Comparison of ENCODE assay signal across 22 cellular contexts in genomic region chr6:43609402-43609801, GRCh38. TPM values are rescaled to one million over a fixed set of nuclear protein-coding genes. Genes with fewer than 3 reads are reported as not detected.
DNase-seq lines count a peak whose midpoint lies in the region; ATAC-seq, FAIRE-seq and TF ChIP-seq lines count a peak whose summit lies in the region.
"Had no signal": no experiment of that assay in that cellular context is flagged by ENCODE, and none has a peak within 500 bp of the region (broad histone marks: within the 10 kb centered on the region; RNA-seq: fewer than 3 reads in every experiment).

No MANE protein-coding gene starts in this region.

- TF ChIP-seq EP300 in K562 (IDR thresholded peaks at IDR 0.05; ENCODE audit: low read length) (no peak), suprapubic skin (IDR thresholded peaks at IDR 0.05) (no peak)

- no peak for FAIRE-seq in K562 (lab: Jason Lieb, UNC)
- FAIRE-seq: D721Med, GM19239, H1 had no signal

- H2AFZ ChIP-seq in Karpas-422 (ENCODE audit: low read length): no peak overlapping the region
- H2AFZ ChIP-seq in K562 (ENCODE audit: low read depth, low read length): no peak overlapping the region
- H2AFZ ChIP-seq in osteoblast (ENCODE audit: low read length): no peak overlapping the region
- H2AFZ ChIP-seq: PC-9 had no signal

- H3K9me3 ChIP-seq in AG04450 (ENCODE audit: control insufficient read depth, insufficient read depth, low read length) (no peaks in the 10 kb centered on the region), Karpas-422 (ENCODE audit: low read length) (no peaks in the 10 kb centered on the region), K562 (replicated peaks; ENCODE audit: control insufficient read depth, insufficient read depth, low read depth, low read length) (no peaks in the 10 kb centered on the region), osteoblast (ENCODE audit: low read depth, low read length) (no peaks in the 10 kb centered on the region), suprapubic skin (no peaks in the 10 kb centered on the region)
- H3K9me3 ChIP-seq: BE2C had no signal

- BruUV-seq in K562 (replicated peaks; lab: Mats Ljungman, UMichigan): no TSS peak

- H3K4me1 ChIP-seq in Karpas-422 (ENCODE audit: low read length) (peaks cover 19% of the 10 kb centered on the region), K562 (replicated peaks in 1 of 2; ENCODE audit: control insufficient read depth in 2 of 2, insufficient read depth in 2 of 2, low read length in 2 of 2) (peaks cover 3 to 14% of the 10 kb centered on the region in 2 experiments; a peak in 4 of 5 replicates), osteoblast (ENCODE audit: insufficient read depth, low read length) (peaks cover 14% of the 10 kb centered on the region), suprapubic skin (peaks cover 6% of the 10 kb centered on the region)

- no peaks in the 10 kb centered on the region for H3K9me2 ChIP-seq in Karpas-422 (replicated peaks; ENCODE audit: insufficient read depth, low read length)

- 36% methylated on average over 1 of the region's 1 CpG for WGBS in K562 (ENCODE audit: insufficient coverage, low coverage, missing lambda C conversion rate)
- WGBS in suprapubic skin: 86% methylated on average over 1 of the region's 1 CpG

- 0 out of 2 replicates have a peak, but pooled peaks have one; percentile 0 for TF ChIP-seq CTCF in AG04450 (IDR thresholded peaks at IDR 0.05; ENCODE audit: low read depth, low read length)
- no peak for TF ChIP-seq CTCF in K562 (IDR thresholded peaks at IDR 0.05 in 2 of 3, conservative IDR thresholded peaks at IDR 0.05 in 1 of 3; ENCODE audit: insufficient read depth in 2 of 3, low read depth in 1 of 3, low read length in 3 of 3)
- no peak for TF ChIP-seq CTCF in osteoblast (IDR thresholded peaks at IDR 0.05; ENCODE audit: extremely low read depth, low read depth, low read length)
- no peak for TF ChIP-seq CTCF in suprapubic skin (IDR thresholded peaks at IDR 0.05)

- no peaks in the 10 kb centered on the region for H3K27me3 ChIP-seq in AG04450 (ENCODE audit: control insufficient read depth, insufficient read depth, low read length)
- H3K27me3 ChIP-seq in Karpas-422 (ENCODE audit: low read length): no peaks in the 10 kb centered on the region
- H3K27me3 ChIP-seq in K562 (ENCODE audit: control insufficient read depth in 2 of 2, insufficient read depth in 2 of 2, low read length in 2 of 2): no peaks in the 10 kb centered on the region
- H3K27me3 ChIP-seq in osteoblast (ENCODE audit: insufficient read depth, low read length): no peaks in the 10 kb centered on the region
- no peaks in the 10 kb centered on the region for H3K27me3 ChIP-seq in suprapubic skin
- H3K27me3 ChIP-seq: BE2C had no signal

- peak; percentile 13; the same call in 1 of the 3 replicates for ATAC-seq in K562

- POLR2A ChIA-PET in AG04450 (lab: Yijun Ruan, JAX) (no interaction called here), K562 (lab: Yijun Ruan, JAX) (interaction anchor here (0.7 to 6.5 kb wide), 4 partner anchors 8 to 20 kb away, joined by 3 to 53 read pairs (median 34); partner anchors contain the start of gene GTPBP2)

- H3K9me1 ChIP-seq in K562 (ENCODE audit: control insufficient read depth, insufficient read depth, low read length): no peaks in the 10 kb centered on the region

- H4K20me1 ChIP-seq in Karpas-422 (ENCODE audit: insufficient read depth, low read depth, low read length) (no peaks in the 10 kb centered on the region), K562 (replicated peaks; ENCODE audit: control insufficient read depth, insufficient read depth, low read length) (no peaks in the 10 kb centered on the region), osteoblast (ENCODE audit: insufficient read depth, low read length) (peaks cover 2% of the 10 kb centered on the region)

- in situ Hi-C loops in K562 (cut with MboI): no loop called here

- no peak for DNase-seq in AG04450 (ENCODE audit: low read depth, low spot score)
- no peak for DNase-seq in Karpas-422
- DNase-seq in K562 (ENCODE audit: extremely low read depth in 1 of 4, low spot score in 3 of 4): no peak
- DNase-seq in osteoblast (ENCODE audit: insufficient read length, low spot score, missing footprints): no peak
- DNase-seq in OCI-M2 (lab: John Stamatoyannopoulos, UW; ENCODE audit: unreplicated experiment): no peak
- no peak for DNase-seq in caudate nucleus (lab: John Stamatoyannopoulos, UW)
- DNase-seq in suprapubic skin (ENCODE audit: low spot score in 2 of 2): no peak
- DNase-seq: BE2C, EL, NCI-H1694, NCI-H2081, NCI-H2171 treated with DMSO at 0.1 percent for 48 hours, NCI-H524 treated with DMSO at 0.1 percent for 48 hours, NCI-H82, PC-9, RPMI8226, SHP77 had no signal

- H3K27ac ChIP-seq in AG04450 (ENCODE audit: low read depth, low read length) (no peak overlapping the region), Karpas-422 (ENCODE audit: low read length) (peak overlapping the region; percentile 97), K562 (ENCODE audit: extremely low read depth, low read depth, low read length) (no peak overlapping the region), osteoblast (ENCODE audit: low read depth, low read length) (peak overlapping the region; percentile 35), caudate nucleus (ENCODE audit: low read depth, low read length) (no peak overlapping the region), suprapubic skin (no peak overlapping the region)
- H3K27ac ChIP-seq: PC-9 had no signal

- H3K36me3 ChIP-seq in Karpas-422 (ENCODE audit: insufficient read depth, low read length) (peaks cover 22% of the 10 kb centered on the region), K562 (ENCODE audit: control insufficient read depth, insufficient read depth, low read length) (peaks cover 75% of the 10 kb centered on the region), osteoblast (ENCODE audit: insufficient read depth, low read length) (peaks cover 68% of the 10 kb centered on the region), suprapubic skin (peaks cover 65% of the 10 kb centered on the region)

- intact Hi-C loops in K562 (cut with micrococcal nuclease): loop anchor here (2.0 kb wide), 2 partner anchors 149 to 469 kb away; no protein-coding TSS in a partner anchor

- no peak overlapping the region for H3K4me3 ChIP-seq in AG04450 (ENCODE audit: low read depth, low read length)
- peak overlapping the region; percentile 23; the same call in 1 of the 2 replicates for H3K4me3 ChIP-seq in Karpas-422 (ENCODE audit: low read length)
- H3K4me3 ChIP-seq in K562: no peak overlapping the region
- no peak overlapping the region for H3K4me3 ChIP-seq in osteoblast (ENCODE audit: insufficient read depth, low read length)
- H3K4me3 ChIP-seq in suprapubic skin: no peak overlapping the region
- H3K4me3 ChIP-seq: PC-9 had no signal

- CTCF ChIA-PET in AG04450 (lab: Charles Lee) (interaction anchor here (0.9 to 2.5 kb wide), 15 partner anchors 9 to 470 kb away, joined by 3 to 32 read pairs (median 4); no protein-coding TSS in a partner anchor), K562 (lab: Yijun Ruan, JAX; ENCODE audit: low intra/inter-chr PET ratio) (interaction anchor here (0.6 to 2.2 kb wide), 3 partner anchors 15 to 470 kb away, joined by 3 to 9 read pairs (median 8); no protein-coding TSS in a partner anchor)

- H3K4me2 ChIP-seq in Karpas-422 (ENCODE audit: low read depth, low read length, poor library complexity, severe bottlenecking) (peak overlapping the region; percentile 89), K562 (ENCODE audit: insufficient read depth, low read length) (no peak overlapping the region), osteoblast (ENCODE audit: insufficient read depth, low read length) (no peak overlapping the region)
- H3K4me2 ChIP-seq: PC-9 had no signal

- H3K79me2 ChIP-seq in Karpas-422 (ENCODE audit: low read length) (no peaks in the 10 kb centered on the region), K562 (ENCODE audit: control insufficient read depth, insufficient read depth, low read length) (no peaks in the 10 kb centered on the region), osteoblast (ENCODE audit: insufficient read depth, low read length) (no peaks in the 10 kb centered on the region)

- TF ChIP-seq RAD21 in K562 (CRISPR knock-in tag; conservative IDR thresholded peaks at IDR 0.05 in 1 of 2, IDR thresholded peaks at IDR 0.05 in 1 of 2): no peak

- H3K9ac ChIP-seq in Karpas-422 (ENCODE audit: low read length): peak overlapping the region; percentile 34
- no peak overlapping the region for H3K9ac ChIP-seq in K562 (ENCODE audit: insufficient read depth in 1 of 2, low read depth in 2 of 2, low read length in 2 of 2)

- TF ChIP-seq POLR2A in K562 (conservative IDR thresholded peaks at IDR 0.05) (no peak), suprapubic skin (IDR thresholded peaks at IDR 0.05) (no peak)

RNA-seq across cellular contexts. Expression of gene GTPBP2, which starts 19.7 kb away (rescaled TPM):
- 60.8 and 72.5 TPM in 2 replicates for polyA plus RNA-seq in AG04450 (2011; rRNA removed)
- 72.9 and 93.6 TPM in 2 replicates for polyA minus RNA-seq in AG04450 (2011; rRNA and poly(A)+ RNA removed)
- 70.3 and 72.3 TPM in 2 replicates for total RNA-seq in Karpas-422 (2014; rRNA removed; shearing (Covaris generic); ENCODE audit: low replicate concordance)
- total RNA-seq in K562 (2011; cell fraction: chromatin; rRNA removed; ENCODE audit: low replicate concordance): 558 and 907 TPM in 2 replicates
- 446 and 460 TPM in 2 replicates for total RNA-seq in K562 (2011; cell fraction: nucleolus; rRNA removed)
- total RNA-seq in K562 (2011; cell fraction: nucleoplasm; rRNA removed): 547 and 636 TPM in 2 replicates
- 111 and 127 TPM in 2 replicates for total RNA-seq in K562 (2014; rRNA removed)
- 92.5 and 99.4 TPM in 2 replicates for total RNA-seq in K562 (2014; rRNA removed; fragmentation: Illumina TruSeq; extraction: Trizol)
- total RNA-seq in K562 (2015; rRNA removed; fragmentation: Illumina TruSeq; extraction: Trizol): 68.8 and 71.1 TPM in 2 replicates
- 121 and 162 TPM in 2 replicates for total RNA-seq in K562 (2021)
- 184 and 259 TPM in 2 replicates for polyA plus RNA-seq in K562 (2011; rRNA removed)
- polyA plus RNA-seq in K562 (2011; cell fraction: cytosol; rRNA removed): 167 and 217 TPM in 2 replicates
- polyA plus RNA-seq in K562 (2011; cell fraction: nucleus; rRNA removed): 1,016 and 1,080 TPM in 2 replicates
- polyA plus RNA-seq in K562 (2012): 101 and 429 TPM in 2 replicates
- polyA plus RNA-seq in K562 (2014; fragmentation: Illumina TruSeq; extraction: Trizol): 162 and 169 TPM in 2 replicates
- 10 to 100 TPM; 48.4 to 60.9 TPM for polyA plus RNA-seq in K562 (2014; fragmentation: Nextera tagmentation; extraction: Ambion mirVana)
- 171 and 196 TPM in 2 replicates for polyA plus RNA-seq in K562 (2014; rRNA removed)
- 87.3 and 97.4 TPM in 2 replicates for polyA minus RNA-seq in K562 (2011; rRNA and poly(A)+ RNA removed)
- polyA minus RNA-seq in K562 (2011; cell fraction: cytosol; rRNA and poly(A)+ RNA removed): 46.5 and 62.7 TPM in 2 replicates
- polyA minus RNA-seq in K562 (2011; cell fraction: nucleus; rRNA and poly(A)+ RNA removed): 121 and 183 TPM in 2 replicates
- 74.3 and 84.0 TPM in 2 replicates for total RNA-seq in osteoblast
- total RNA-seq in suprapubic skin: 10 to 100 TPM; 23.7 to 67.6 (median 31.5) TPM

RNA-seq across cellular contexts. Expression of gene MAD2L1BP, which starts 26.2 kb away (rescaled TPM):
- polyA plus RNA-seq in AG04450 (2011; rRNA removed) (37.1 and 39.3 TPM in 2 replicates), K562 (2011; rRNA removed) (120 TPM in 2 replicates), K562 (2014; fragmentation: Illumina TruSeq; extraction: Trizol) (113 and 116 TPM in 2 replicates), K562 (2014; fragmentation: Nextera tagmentation; extraction: Ambion mirVana) (100 to 1,000 TPM; 241 to 321 TPM), K562 (2014; rRNA removed) (102 and 111 TPM in 2 replicates)
- polyA minus RNA-seq in AG04450 (2011; rRNA and poly(A)+ RNA removed): 36.4 and 41.9 TPM in 2 replicates
- total RNA-seq in Karpas-422 (2014; rRNA removed; shearing (Covaris generic); ENCODE audit: low replicate concordance): 28.5 and 32.2 TPM in 2 replicates
- total RNA-seq in K562 (2011; cell fraction: chromatin; rRNA removed; ENCODE audit: low replicate concordance): 89.9 and 155 TPM in 2 replicates
- total RNA-seq in K562 (2011; cell fraction: nucleolus; rRNA removed): 95.9 and 115 TPM in 2 replicates
- total RNA-seq in K562 (2011; cell fraction: nucleoplasm; rRNA removed): 87.8 and 100 TPM in 2 replicates
- total RNA-seq in K562 (2014; rRNA removed) (69.7 and 78.1 TPM in 2 replicates), K562 (2014; rRNA removed; fragmentation: Illumina TruSeq; extraction: Trizol) (73.8 and 76.7 TPM in 2 replicates), K562 (2015; rRNA removed; fragmentation: Illumina TruSeq; extraction: Trizol) (73.2 and 75.1 TPM in 2 replicates), K562 (2021) (71.5 and 77.4 TPM in 2 replicates), osteoblast (18.6 and 30.4 TPM in 2 replicates), suprapubic skin (10 to 100 TPM; 35.4 to 63.1 (median 49.7) TPM)
- polyA plus RNA-seq in K562 (2011; cell fraction: cytosol; rRNA removed): 173 and 183 TPM in 2 replicates
- 62.0 and 78.0 TPM in 2 replicates for polyA plus RNA-seq in K562 (2011; cell fraction: nucleus; rRNA removed)
- 49.6 and 65.4 TPM in 2 replicates for polyA plus RNA-seq in K562 (2012)
- 73.9 and 74.5 TPM in 2 replicates for polyA minus RNA-seq in K562 (2011; rRNA and poly(A)+ RNA removed)
- 33.5 and 38.0 TPM in 2 replicates for polyA minus RNA-seq in K562 (2011; cell fraction: cytosol; rRNA and poly(A)+ RNA removed)
- polyA minus RNA-seq in K562 (2011; cell fraction: nucleus; rRNA and poly(A)+ RNA removed): 18.2 and 39.4 TPM in 2 replicates

RNA-seq across cellular contexts. Expression of gene POLH, which starts 33.4 kb away (rescaled TPM):
- 22.1 and 26.6 TPM in 2 replicates for polyA plus RNA-seq in AG04450 (2011; rRNA removed)
- polyA minus RNA-seq in AG04450 (2011; rRNA and poly(A)+ RNA removed): 36.5 and 37.1 TPM in 2 replicates
- total RNA-seq in Karpas-422 (2014; rRNA removed; shearing (Covaris generic); ENCODE audit: low replicate concordance): 10.3 and 15.4 TPM in 2 replicates
- total RNA-seq in K562 (2011; cell fraction: chromatin; rRNA removed; ENCODE audit: low replicate concordance): 59.2 and 63.3 TPM in 2 replicates
- 35.1 and 36.9 TPM in 2 replicates for total RNA-seq in K562 (2011; cell fraction: nucleolus; rRNA removed)
- 34.4 and 35.3 TPM in 2 replicates for total RNA-seq in K562 (2011; cell fraction: nucleoplasm; rRNA removed)
- total RNA-seq in K562 (2014; rRNA removed): 12.7 and 19.3 TPM in 2 replicates
- total RNA-seq in K562 (2014; rRNA removed; fragmentation: Illumina TruSeq; extraction: Trizol): 23.0 and 23.5 TPM in 2 replicates
- total RNA-seq in K562 (2015; rRNA removed; fragmentation: Illumina TruSeq; extraction: Trizol): 21.2 and 23.9 TPM in 2 replicates
- 31.4 and 31.8 TPM in 2 replicates for total RNA-seq in K562 (2021)
- 26.8 and 31.6 TPM in 2 replicates for polyA plus RNA-seq in K562 (2011; rRNA removed)
- 11.3 and 17.3 TPM in 2 replicates for polyA plus RNA-seq in K562 (2011; cell fraction: cytosol; rRNA removed)
- 18.0 and 21.1 TPM in 2 replicates for polyA plus RNA-seq in K562 (2011; cell fraction: nucleus; rRNA removed)
- 15.4 and 22.4 TPM in 2 replicates for polyA plus RNA-seq in K562 (2012)
- polyA plus RNA-seq in K562 (2014; fragmentation: Illumina TruSeq; extraction: Trizol): 16.2 and 20.6 TPM in 2 replicates
- polyA plus RNA-seq in K562 (2014; fragmentation: Nextera tagmentation; extraction: Ambion mirVana): 10 to 100 TPM in 1 of 2 experiments, 1 to 10 TPM in 1; 5.8 to 10.6 TPM
- polyA plus RNA-seq in K562 (2014; rRNA removed): 11.4 and 14.7 TPM in 2 replicates
- polyA minus RNA-seq in K562 (2011; rRNA and poly(A)+ RNA removed): 88.7 and 99.1 TPM in 2 replicates
- 24.4 and 26.2 TPM in 2 replicates for polyA minus RNA-seq in K562 (2011; cell fraction: cytosol; rRNA and poly(A)+ RNA removed)
- polyA minus RNA-seq in K562 (2011; cell fraction: nucleus; rRNA and poly(A)+ RNA removed): 12.8 and 20.7 TPM in 2 replicates
- 26.4 and 28.0 TPM in 2 replicates for total RNA-seq in osteoblast
- total RNA-seq in suprapubic skin: 10 to 100 TPM; 14.2 to 24.3 (median 17.0) TPM

RNA-seq across cellular contexts. Expression of gene XPO5, which starts 33.6 kb away (rescaled TPM):
- polyA plus RNA-seq in AG04450 (2011; rRNA removed) (28.4 and 31.5 TPM in 2 replicates), K562 (2011; rRNA removed) (145 and 166 TPM in 2 replicates), K562 (2014; fragmentation: Illumina TruSeq; extraction: Trizol) (105 and 130 TPM in 2 replicates), K562 (2014; fragmentation: Nextera tagmentation; extraction: Ambion mirVana) (10 to 100 TPM; 36.0 to 72.3 TPM), K562 (2014; rRNA removed) (101 TPM in 2 replicates)
- polyA minus RNA-seq in AG04450 (2011; rRNA and poly(A)+ RNA removed): 45.1 and 46.8 TPM in 2 replicates
- total RNA-seq in Karpas-422 (2014; rRNA removed; shearing (Covaris generic); ENCODE audit: low replicate concordance): 57.9 and 61.2 TPM in 2 replicates
- total RNA-seq in K562 (2011; cell fraction: chromatin; rRNA removed; ENCODE audit: low replicate concordance): 429 and 472 TPM in 2 replicates
- 259 and 261 TPM in 2 replicates for total RNA-seq in K562 (2011; cell fraction: nucleolus; rRNA removed)
- 326 and 371 TPM in 2 replicates for total RNA-seq in K562 (2011; cell fraction: nucleoplasm; rRNA removed)
- total RNA-seq in K562 (2014; rRNA removed) (91.6 and 102 TPM in 2 replicates), K562 (2014; rRNA removed; fragmentation: Illumina TruSeq; extraction: Trizol) (99.1 and 106 TPM in 2 replicates), K562 (2015; rRNA removed; fragmentation: Illumina TruSeq; extraction: Trizol) (95.4 and 97.1 TPM in 2 replicates), K562 (2021) (170 and 180 TPM in 2 replicates), osteoblast (33.9 and 66.2 TPM in 2 replicates), suprapubic skin (10 to 100 TPM; 24.1 to 49.8 (median 29.0) TPM)
- 110 and 161 TPM in 2 replicates for polyA plus RNA-seq in K562 (2011; cell fraction: cytosol; rRNA removed)
- polyA plus RNA-seq in K562 (2011; cell fraction: nucleus; rRNA removed): 247 and 250 TPM in 2 replicates
- 76.8 and 101 TPM in 2 replicates for polyA plus RNA-seq in K562 (2012)
- 186 and 262 TPM in 2 replicates for polyA minus RNA-seq in K562 (2011; rRNA and poly(A)+ RNA removed)
- 127 and 149 TPM in 2 replicates for polyA minus RNA-seq in K562 (2011; cell fraction: cytosol; rRNA and poly(A)+ RNA removed)
- polyA minus RNA-seq in K562 (2011; cell fraction: nucleus; rRNA and poly(A)+ RNA removed): 121 and 146 TPM in 2 replicates

RNA-seq across cellular contexts. Expression of gene RSPH9, which starts 35.4 kb away (rescaled TPM):
- 0.37 and 0.51 TPM in 2 replicates for polyA plus RNA-seq in AG04450 (2011; rRNA removed)
- polyA minus RNA-seq in AG04450 (2011; rRNA and poly(A)+ RNA removed): 0.14 and 0.17 TPM in 2 replicates
- not detected in 2 replicates for total RNA-seq in Karpas-422 (2014; rRNA removed; shearing (Covaris generic); ENCODE audit: low replicate concordance)
- 0.32 TPM in 1 of 2 replicates, not detected in the other for total RNA-seq in K562 (2011; cell fraction: chromatin; rRNA removed; ENCODE audit: low replicate concordance)
- total RNA-seq in K562 (2011; cell fraction: nucleolus; rRNA removed): 0.17 TPM in 1 of 2 replicates, not detected in the other
- 0.22 and 0.38 TPM in 2 replicates for total RNA-seq in K562 (2011; cell fraction: nucleoplasm; rRNA removed)
- total RNA-seq in K562 (2014; rRNA removed): 0.05 TPM in 1 of 2 replicates, not detected in the other
- not detected in 2 replicates for total RNA-seq in K562 (2014; rRNA removed; fragmentation: Illumina TruSeq; extraction: Trizol)
- total RNA-seq in K562 (2015; rRNA removed; fragmentation: Illumina TruSeq; extraction: Trizol): not detected in 2 replicates
- total RNA-seq in K562 (2021): not detected in 2 replicates
- polyA plus RNA-seq in K562 (2011; rRNA removed): 0.04 TPM in 1 of 2 replicates, not detected in the other
- not detected in 2 replicates for polyA plus RNA-seq in K562 (2011; cell fraction: cytosol; rRNA removed)
- 0.04 TPM in 1 of 2 replicates, not detected in the other for polyA plus RNA-seq in K562 (2011; cell fraction: nucleus; rRNA removed)
- polyA plus RNA-seq in K562 (2012): 0.40 and 0.49 TPM in 2 replicates
- not detected in 2 replicates for polyA plus RNA-seq in K562 (2014; fragmentation: Illumina TruSeq; extraction: Trizol)
- under 1 TPM; 0.39 to 0.60 TPM for polyA plus RNA-seq in K562 (2014; fragmentation: Nextera tagmentation; extraction: Ambion mirVana)
- not detected in 2 replicates for polyA plus RNA-seq in K562 (2014; rRNA removed)
- 0.11 and 0.15 TPM in 2 replicates for polyA minus RNA-seq in K562 (2011; rRNA and poly(A)+ RNA removed)
- polyA minus RNA-seq in K562 (2011; cell fraction: cytosol; rRNA and poly(A)+ RNA removed): not detected in 2 replicates
- polyA minus RNA-seq in K562 (2011; cell fraction: nucleus; rRNA and poly(A)+ RNA removed): 0.22 TPM in 1 of 2 replicates, not detected in the other
- under 0.01 and 0.36 TPM in 2 replicates for total RNA-seq in osteoblast
- total RNA-seq in suprapubic skin: under 1 TPM in 2 of 4 donors, not detected in 2; 0.24 to 0.57 TPM
- total RNA-seq: A172, MCF 10A, PC-9 had no signal

Comparison
In these comparisons a context has a peak if more than half of its experiments do, and no peak if none do; other contexts are left out.
1. H3K27ac ChIP-seq: peak in Karpas-422 (single experiment) and osteoblast (single experiment); none in AG04450 (single experiment), K562 (single experiment), caudate nucleus (single experiment) and suprapubic skin (single experiment).